In the genomic region with DNA sequence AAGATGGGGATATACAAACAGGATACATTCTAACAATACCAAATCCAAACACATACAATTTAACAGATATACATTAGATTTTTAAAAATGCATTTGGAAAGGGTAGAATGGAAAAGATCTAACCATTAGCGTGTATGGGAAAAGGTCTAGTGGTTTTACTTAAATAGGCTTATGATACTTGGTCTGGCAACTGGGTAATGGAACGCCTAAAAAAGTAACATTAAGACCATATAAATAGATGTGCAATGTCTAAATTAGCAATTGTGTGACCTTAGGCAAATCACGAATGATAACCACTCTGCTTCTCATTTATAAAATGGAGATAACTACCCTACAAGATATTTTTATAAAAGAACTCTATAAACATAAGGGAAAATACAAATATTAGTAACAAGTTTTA, we compare ENCODE assay signal across 19 cellular contexts.
"Had no signal": no experiment of that assay in that cellular context is flagged by ENCODE, and none has a peak within 500 bp of the region (broad histone marks: within the 10 kb centered on the region; RNA-seq: fewer than 3 reads in every experiment).

No MANE protein-coding gene starts in this region.

- H3K9me2 ChIP-seq: SK-N-SH had no signal

- H3K9ac ChIP-seq: SK-N-SH had no signal

- H3K9me3 ChIP-seq: SK-N-SH had no signal

- DNase-seq: IMR-90, Kasumi-1, KG1, MM.1S, NCI-H1092 treated with DMSO at 0.1 percent for 48 hours, NCI-H1436, NCI-H187, NCI-H2029, NCI-H2081 treated with DMSO at 0.1 percent for 48 hours, NCI-H2171, NCI-H226, NCI-H446, NCI-H510A, NCI-H524 treated with DMSO at 0.1 percent for 48 hours, NCI-H69, NCI-H774, Right ventricle myocardium superior, RPMI8226, SK-N-SH had no signal

- H3K4me2 ChIP-seq: SK-N-SH had no signal
